ENCODE assay signal across 29 cellular contexts in the genomic region with DNA sequence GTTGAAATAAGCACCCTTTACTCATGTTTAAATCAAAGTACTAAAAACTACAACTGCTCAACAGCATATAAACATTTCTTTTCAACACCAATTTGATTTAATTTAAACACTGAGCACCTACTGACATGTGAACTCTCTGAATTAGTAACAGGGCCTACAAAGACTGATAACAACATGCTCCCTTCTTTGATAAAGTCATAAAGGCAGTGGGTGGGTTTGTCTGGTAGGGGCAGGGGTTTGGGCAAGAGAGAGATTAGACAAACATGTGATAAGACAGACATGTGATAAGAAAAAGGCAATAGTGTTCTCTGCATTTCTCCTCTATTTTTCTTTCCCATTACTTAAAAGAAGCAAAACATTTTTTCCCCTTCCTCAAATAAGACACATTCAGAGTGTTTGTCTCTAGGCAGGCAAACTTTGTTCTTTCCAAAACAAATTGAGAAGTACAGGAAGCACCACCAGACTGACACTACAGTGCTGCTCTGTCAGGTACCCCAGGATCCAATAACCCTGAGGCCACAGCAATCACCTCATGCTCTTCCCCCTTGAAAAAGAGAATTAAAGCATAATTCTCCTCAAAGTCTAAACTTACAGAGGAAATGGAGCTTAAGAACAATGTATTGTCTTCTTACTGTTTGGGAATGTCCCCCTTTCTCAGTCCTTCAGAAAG. TPM values are rescaled to one million over a fixed set of nuclear protein-coding genes. Genes with fewer than 3 reads are reported as not detected.
DNase-seq lines count a peak whose midpoint lies in the region; ATAC-seq and TF ChIP-seq lines count a peak whose summit lies in the region.
"Had no signal": no experiment of that assay in that cellular context is flagged by ENCODE, and none has a peak within 500 bp of the region (broad histone marks: within the 10 kb centered on the region; RNA-seq: fewer than 3 reads in every experiment).

No MANE protein-coding gene starts in this region.

- no peaks in the 10 kb centered on the region for H3K9me3 ChIP-seq in neural progenitor cell (ENCODE audit: low read depth)
- H3K9me3 ChIP-seq: psoas muscle, sigmoid colon, vagina had no signal

- peaks cover 29% of the 10 kb centered on the region for H3K4me1 Mint-ChIP-seq in activated CD4-positive, alpha-beta T cell treated with anti-CD3 and anti-CD28 coated beads, Interleukin-2, amount 10 ng/mL, durations not matched to agents 24 days and 14 days
- peaks cover 42% of the 10 kb centered on the region for H3K4me1 Mint-ChIP-seq in activated naive CD8-positive, alpha-beta T cell treated with anti-CD3 and anti-CD28 coated beads, Interleukin-2, amount 10 ng/mL, durations not matched to agents 7 days and 5 days
- H3K4me1 Mint-ChIP-seq in neural progenitor cell = no peaks in the 10 kb centered on the region

- H3K36me3 Mint-ChIP-seq in activated CD4-positive, alpha-beta T cell treated with anti-CD3 and anti-CD28 coated beads, Interleukin-2, amount 10 ng/mL, durations not matched to agents 24 days and 14 days (ENCODE audit: low read depth) = no peaks in the 10 kb centered on the region
- H3K36me3 Mint-ChIP-seq in activated naive CD8-positive, alpha-beta T cell treated with anti-CD3 and anti-CD28 coated beads, Interleukin-2, amount 10 ng/mL, durations not matched to agents 7 days and 5 days = peaks cover 20% of the 10 kb centered on the region
- H3K36me3 Mint-ChIP-seq in neural progenitor cell = no peaks in the 10 kb centered on the region
- H3K36me3 Mint-ChIP-seq: CD4-positive, alpha-beta memory T cell had no signal

- H2AFZ ChIP-seq in neural progenitor cell (replicated peaks) = peak overlapping the region; percentile 1

- no peak overlapping the region for H3K4me3 ChIP-seq in neural progenitor cell
- H3K4me3 ChIP-seq: coronary artery, psoas muscle, sigmoid colon, vagina had no signal

- H3K27ac Mint-ChIP-seq in activated CD4-positive, alpha-beta T cell treated with anti-CD3 and anti-CD28 coated beads, Interleukin-2, amount 10 ng/mL, durations not matched to agents 24 days and 14 days = peak overlapping the region; percentile 36
- peak overlapping the region; percentile 75 for H3K27ac Mint-ChIP-seq in activated naive CD8-positive, alpha-beta T cell treated with anti-CD3 and anti-CD28 coated beads, Interleukin-2, amount 10 ng/mL, durations not matched to agents 7 days and 5 days
- no peak overlapping the region for H3K27ac Mint-ChIP-seq in neural progenitor cell

- no peaks in the 10 kb centered on the region for H3K9me3 Mint-ChIP-seq in activated CD4-positive, alpha-beta T cell treated with anti-CD3 and anti-CD28 coated beads, Interleukin-2, amount 10 ng/mL, durations not matched to agents 24 days and 14 days
- H3K9me3 Mint-ChIP-seq in activated naive CD8-positive, alpha-beta T cell treated with anti-CD3 and anti-CD28 coated beads, Interleukin-2, amount 10 ng/mL, durations not matched to agents 7 days and 5 days = peaks cover 2% of the 10 kb centered on the region
- H3K9me3 Mint-ChIP-seq in neural progenitor cell = no peaks in the 10 kb centered on the region
- H3K9me3 Mint-ChIP-seq: CD4-positive, alpha-beta memory T cell; effector memory CD8-positive, alpha-beta T cell had no signal

- no peak for TF ChIP-seq CTCF in neural progenitor cell (IDR thresholded peaks at IDR 0.05)
- TF ChIP-seq CTCF in omental fat pad (IDR thresholded peaks at IDR 0.05) = no peak

- no peaks in the 10 kb centered on the region for H4K20me1 ChIP-seq in neural progenitor cell (ENCODE audit: low read depth)

- no peak overlapping the region for H3K4me3 Mint-ChIP-seq in activated CD4-positive, alpha-beta T cell treated with anti-CD3 and anti-CD28 coated beads, Interleukin-2, amount 10 ng/mL, durations not matched to agents 24 days and 14 days
- H3K4me3 Mint-ChIP-seq in activated naive CD8-positive, alpha-beta T cell treated with anti-CD3 and anti-CD28 coated beads, Interleukin-2, amount 10 ng/mL, durations not matched to agents 7 days and 5 days = peak overlapping the region; percentile 40
- H3K4me3 Mint-ChIP-seq in neural progenitor cell = no peak overlapping the region
- H3K4me3 Mint-ChIP-seq: CD4-positive, alpha-beta memory T cell; effector memory CD8-positive, alpha-beta T cell had no signal

- no peak overlapping the region for H3K9ac ChIP-seq in neural progenitor cell

- H3F3A ChIP-seq in neural progenitor cell (ENCODE audit: low read depth) = no peaks in the 10 kb centered on the region

- peak; percentile 61 for ATAC-seq in activated naive CD8-positive, alpha-beta T cell treated with anti-CD3 and anti-CD28 coated beads, Interleukin-2, amount 10 ng/mL, durations not matched to agents 7 days and 5 days (ENCODE audit: low read depth)
- ATAC-seq in omental fat pad (ENCODE audit: low FRiP score) = no peak
- ATAC-seq: effector memory CD8-positive, alpha-beta T cell; esophagus mucosa; PC-3; psoas muscle had no signal

- no peak overlapping the region for H3K4me2 ChIP-seq in neural progenitor cell

- H3K4me1 ChIP-seq in neural progenitor cell = no peaks in the 10 kb centered on the region
- H3K4me1 ChIP-seq: psoas muscle, sigmoid colon, vagina had no signal

- no peaks in the 10 kb centered on the region for H3K27me3 ChIP-seq in neural progenitor cell
- H3K27me3 ChIP-seq: vagina had no signal

- H3K27me3 Mint-ChIP-seq in activated CD4-positive, alpha-beta T cell treated with anti-CD3 and anti-CD28 coated beads, Interleukin-2, amount 10 ng/mL, durations not matched to agents 24 days and 14 days = no peaks in the 10 kb centered on the region
- no peaks in the 10 kb centered on the region for H3K27me3 Mint-ChIP-seq in activated naive CD8-positive, alpha-beta T cell treated with anti-CD3 and anti-CD28 coated beads, Interleukin-2, amount 10 ng/mL, durations not matched to agents 7 days and 5 days
- H3K27me3 Mint-ChIP-seq in neural progenitor cell (ENCODE audit: insufficient read depth, low read depth) = no peaks in the 10 kb centered on the region

- no peaks in the 10 kb centered on the region for H3K36me3 ChIP-seq in neural progenitor cell
- H3K36me3 ChIP-seq: sigmoid colon, vagina had no signal

- no peak overlapping the region for H3K27ac ChIP-seq in neural progenitor cell
- H3K27ac ChIP-seq: coronary artery, psoas muscle, sigmoid colon, vagina had no signal

- intact Hi-C loops in activated CD4-positive, alpha-beta T cell treated with anti-CD3 and anti-CD28 coated beads, Interleukin-2, amount 10 ng/mL, durations not matched to agents 24 days and 14 days (cut with micrococcal nuclease) = no loop called here

- H3K79me2 ChIP-seq in neural progenitor cell (ENCODE audit: low read depth) = no peaks in the 10 kb centered on the region

- DNase-seq in activated CD4-positive, alpha-beta T cell treated with anti-CD3 and anti-CD28 coated beads, Interleukin-2, amount 10 ng/mL, durations not matched to agents 24 days and 14 days = no peak
- DNase-seq in activated CD4-positive, alpha-beta T cell treated with anti-CD3 and anti-CD28 coated beads for 1 hour = no peak
- peak; percentile 43 for DNase-seq in OCI-M1 (lab: John Stamatoyannopoulos, UW)
- no peak for DNase-seq in activated naive CD8-positive, alpha-beta T cell treated with anti-CD3 and anti-CD28 coated beads, Interleukin-2, amount 10 ng/mL, durations not matched to agents 7 days and 5 days
- DNase-seq in neural progenitor cell (ENCODE audit: low spot score) = no peak
- DNase-seq in activated CD4-positive, CD25-positive, alpha-beta regulatory T cell (lab: John Stamatoyannopoulos, UW) = no peak
- DNase-seq in omental fat pad (ENCODE audit: low spot score) = no peak
- no peak for DNase-seq in dermis blood vessel endothelial cell
- DNase-seq: activated CD4-positive, alpha-beta T cell treated with anti-CD3 and anti-CD28 coated beads, Interleukin-2, amount 50 U/mL, for 4 hours; activated naive CD4-positive, alpha-beta T cell; anterior cingulate cortex; CD4-positive, alpha-beta memory T cell; effector memory CD8-positive, alpha-beta T cell; foreskin fibroblast; head of caudate nucleus; Karpas-422; NCI-H146; NCI-H2107; NCI-H446 treated with DMSO at 0.1 percent for 48 hours; NCI-H82; PC-3; psoas muscle; Right ventricle myocardium superior; sigmoid colon; stimulated activated naive CD4-positive, alpha-beta T cell treated with Interleukin-2 at 50 U/mL for 16 hours had no signal

- POLR2A ChIA-PET in activated naive CD8-positive, alpha-beta T cell treated with anti-CD3 and anti-CD28 coated beads, Interleukin-2, amount 10 ng/mL, durations not matched to agents 7 days and 5 days (lab: Charles Lee) = interaction anchor here (1.2 to 2.5 kb wide), 3 partner anchors 12 to 38 kb away, joined by 3 to 19 read pairs (median 5); partner anchors contain the start of genes C6orf52 and PAK1IP1

RNA-seq across cellular contexts. Expression of gene C6orf52, which starts 12.0 kb away (rescaled TPM):
- total RNA-seq in activated CD4-positive, alpha-beta T cell treated with anti-CD3 and anti-CD28 coated beads, Interleukin-2, amount 10 ng/mL, durations not matched to agents 24 days and 14 days = 2.2 and 3.0 TPM in 2 replicates
- 1 to 10 TPM in 1 of 2 experiments, under 1 TPM in 1; 0.54 to 3.0 TPM for total RNA-seq in activated naive CD8-positive, alpha-beta T cell treated with anti-CD3 and anti-CD28 coated beads, Interleukin-2, amount 10 ng/mL, durations not matched to agents 7 days and 5 days
- total RNA-seq in neural progenitor cell (ENCODE audit: low replicate concordance) (0.45 and 2.9 TPM in 2 replicates), omental fat pad (not detected), dermis blood vessel endothelial cell (0.42 TPM in 1 of 2 replicates, not detected in the other)
- total RNA-seq: lung microvascular endothelial cell, sigmoid colon, vagina had no signal

RNA-seq across cellular contexts. Expression of gene PAK1IP1, which starts 12.3 kb away (rescaled TPM):
- 39.1 TPM in 2 replicates for total RNA-seq in activated CD4-positive, alpha-beta T cell treated with anti-CD3 and anti-CD28 coated beads, Interleukin-2, amount 10 ng/mL, durations not matched to agents 24 days and 14 days
- total RNA-seq in activated naive CD8-positive, alpha-beta T cell treated with anti-CD3 and anti-CD28 coated beads, Interleukin-2, amount 10 ng/mL, durations not matched to agents 7 days and 5 days = 10 to 100 TPM; 11.1 to 11.6 TPM
- total RNA-seq in neural progenitor cell (ENCODE audit: low replicate concordance) (13.9 and 28.8 TPM in 2 replicates), omental fat pad (10 to 100 TPM; 10.7 to 36.5 (median 15.1) TPM), dermis blood vessel endothelial cell (11.2 and 17.5 TPM in 2 replicates)

RNA-seq across cellular contexts. Expression of gene TMEM14C, which starts 40.4 kb away (rescaled TPM):
- 65.0 and 67.7 TPM in 2 replicates for total RNA-seq in activated CD4-positive, alpha-beta T cell treated with anti-CD3 and anti-CD28 coated beads, Interleukin-2, amount 10 ng/mL, durations not matched to agents 24 days and 14 days
- total RNA-seq in activated naive CD8-positive, alpha-beta T cell treated with anti-CD3 and anti-CD28 coated beads, Interleukin-2, amount 10 ng/mL, durations not matched to agents 7 days and 5 days = 10 to 100 TPM; 41.5 to 44.2 TPM
- total RNA-seq in neural progenitor cell (ENCODE audit: low replicate concordance) = 199 and 315 TPM in 2 replicates
- total RNA-seq in omental fat pad = 100 to 1,000 TPM in 2 of 4 donors, 10 to 100 TPM in 2; 97.9 to 144 (median 116) TPM
- total RNA-seq in dermis blood vessel endothelial cell = 61.8 and 117 TPM in 2 replicates
